ENCODE assay signal across 1 cellular context in genomic region chr3:81723732-81724313, GRCh38.
TF ChIP-seq lines count a peak whose summit lies in the region.

No MANE protein-coding gene starts in this region.

TF ChIP-seq in HepG2, 621 proteins besides CTCF, POLR2A, EP300 and RAD21 (continued from another document):
- TF ChIP-seq MEF2D (CRISPR knock-in tag; IDR thresholded peaks at IDR 0.05) (0 out of 2 replicates have a peak, but pooled peaks have one; percentile 30), HNF4A (CRISPR knock-in tag; IDR thresholded peaks at IDR 0.05) (0 out of 2 replicates have a peak, but pooled peaks have one; percentile 13), ZBTB38 (CRISPR knock-in tag; IDR thresholded peaks at IDR 0.05) (no peak), PHF8 (CRISPR knock-in tag; IDR thresholded peaks at IDR 0.05) (no peak), ZNF75D (CRISPR knock-in tag; IDR thresholded peaks at IDR 0.05; ENCODE audit: borderline replicate concordance) (no peak), TARDBP (CRISPR knock-in tag; IDR thresholded peaks at IDR 0.05) (peak; percentile 18; the same call in 1 of the 2 replicates), HOMEZ (CRISPR knock-in tag; IDR thresholded peaks at IDR 0.05; ENCODE audit: low read depth) (peak; percentile 56; the same call in 1 of the 2 replicates), ETV5 (CRISPR knock-in tag; IDR thresholded peaks at IDR 0.05; ENCODE audit: borderline replicate concordance) (peak; percentile 45; the same call in 1 of the 2 replicates), RARA (CRISPR knock-in tag; IDR thresholded peaks at IDR 0.05) (peak; percentile 60; the same call in 1 of the 2 replicates), HOXA5 (CRISPR knock-in tag; IDR thresholded peaks at IDR 0.05) (no peak), SMYD3 (CRISPR knock-in tag; IDR thresholded peaks at IDR 0.05) (no peak), NFE2L2 (IDR thresholded peaks at IDR 0.05; ENCODE audit: low read length) (0 out of 2 replicates have a peak, but pooled peaks have one; percentile 29), FOXP4 (CRISPR knock-in tag; IDR thresholded peaks at IDR 0.05) (peak; percentile 84), SKIL (CRISPR knock-in tag; IDR thresholded peaks at IDR 0.05; ENCODE audit: borderline replicate concordance) (no peak), ZNF260 (CRISPR knock-in tag; IDR thresholded peaks at IDR 0.05; ENCODE audit: borderline replicate concordance, low read depth) (no peak), MEIS2 (CRISPR knock-in tag; IDR thresholded peaks at IDR 0.05) (no peak), PITX1 (CRISPR knock-in tag; IDR thresholded peaks at IDR 0.05) (peak; percentile 82), GPBP1L1 (CRISPR knock-in tag; IDR thresholded peaks at IDR 0.05) (no peak), FOXP1 (IDR thresholded peaks at IDR 0.05) (0 out of 2 replicates have a peak, but pooled peaks have one; percentile 56), FOXP1 (CRISPR knock-in tag; IDR thresholded peaks at IDR 0.05) (peak; percentile 91), ZNF562 (CRISPR knock-in tag; IDR thresholded peaks at IDR 0.05; ENCODE audit: borderline replicate concordance) (no peak), RXRA (CRISPR knock-in tag; IDR thresholded peaks at IDR 0.05) (no peak), FOSL2 (CRISPR knock-in tag; IDR thresholded peaks at IDR 0.05) (peak; percentile 71), NFIC (IDR thresholded peaks at IDR 0.05; ENCODE audit: low read length) (peak; percentile 34; the same call in 1 of the 2 replicates), ZMYM2 (CRISPR knock-in tag; IDR thresholded peaks at IDR 0.05) (no peak), PAXIP1 (CRISPR knock-in tag; conservative IDR thresholded peaks at IDR 0.05) (peak; percentile 60), SOX5 (CRISPR knock-in tag; IDR thresholded peaks at IDR 0.05; ENCODE audit: borderline replicate concordance) (peak; percentile 59; the same call in 1 of the 2 replicates), CREM (IDR thresholded peaks at IDR 0.05) (no peak), CREM (CRISPR knock-in tag; IDR thresholded peaks at IDR 0.05) (no peak), SOX6 (IDR thresholded peaks at IDR 0.05) (no peak), SOX6 (CRISPR knock-in tag; IDR thresholded peaks at IDR 0.05) (peak; percentile 36; the same call in 1 of the 2 replicates), HDAC6 (IDR thresholded peaks at IDR 0.05; ENCODE audit: low read depth, low read length) (no peak), HBP1 (CRISPR knock-in tag; IDR thresholded peaks at IDR 0.05; ENCODE audit: low read depth) (no peak), ZNF10 (CRISPR knock-in tag; IDR thresholded peaks at IDR 0.05; ENCODE audit: borderline replicate concordance, low read depth) (no peak), TBX3 (IDR thresholded peaks at IDR 0.05; ENCODE audit: borderline replicate concordance) (no peak), NR1H2 (CRISPR knock-in tag; IDR thresholded peaks at IDR 0.05; ENCODE audit: borderline replicate concordance, low read depth) (no peak), ZBTB7A (CRISPR knock-in tag; IDR thresholded peaks at IDR 0.05) (no peak), HOXA3 (CRISPR knock-in tag; IDR thresholded peaks at IDR 0.05) (no peak), ZNF737 (CRISPR knock-in tag; IDR thresholded peaks at IDR 0.05; ENCODE audit: borderline replicate concordance) (no peak), SALL1 (CRISPR knock-in tag; IDR thresholded peaks at IDR 0.05) (peak; percentile 56; the same call in 1 of the 2 replicates), RARG (CRISPR knock-in tag; IDR thresholded peaks at IDR 0.05; ENCODE audit: low read depth) (no peak), ZNF264 (CRISPR knock-in tag; IDR thresholded peaks at IDR 0.05) (no peak), MXI1 (IDR thresholded peaks at IDR 0.05; ENCODE audit: borderline replicate concordance, low read depth, low read length) (peak; percentile 28; the same call in 1 of the 3 replicates)
- TF ChIP-seq, protein P1, sequence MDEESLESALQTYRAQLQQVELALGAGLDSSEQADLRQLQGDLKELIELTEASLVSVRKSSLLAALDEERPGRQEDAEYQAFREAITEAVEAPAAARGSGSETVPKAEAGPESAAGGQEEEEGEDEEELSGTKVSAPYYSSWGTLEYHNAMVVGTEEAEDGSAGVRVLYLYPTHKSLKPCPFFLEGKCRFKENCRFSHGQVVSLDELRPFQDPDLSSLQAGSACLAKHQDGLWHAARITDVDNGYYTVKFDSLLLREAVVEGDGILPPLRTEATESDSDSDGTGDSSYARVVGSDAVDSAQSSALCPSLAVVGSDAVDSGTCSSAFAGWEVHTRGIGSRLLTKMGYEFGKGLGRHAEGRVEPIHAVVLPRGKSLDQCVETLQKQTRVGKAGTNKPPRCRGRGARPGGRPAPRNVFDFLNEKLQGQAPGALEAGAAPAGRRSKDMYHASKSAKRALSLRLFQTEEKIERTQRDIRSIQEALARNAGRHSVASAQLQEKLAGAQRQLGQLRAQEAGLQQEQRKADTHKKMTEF (CRISPR knock-in tag; IDR thresholded peaks at IDR 0.05): peak; percentile 54; the same call in 1 of the 2 replicates
- TF ChIP-seq, protein P2, sequence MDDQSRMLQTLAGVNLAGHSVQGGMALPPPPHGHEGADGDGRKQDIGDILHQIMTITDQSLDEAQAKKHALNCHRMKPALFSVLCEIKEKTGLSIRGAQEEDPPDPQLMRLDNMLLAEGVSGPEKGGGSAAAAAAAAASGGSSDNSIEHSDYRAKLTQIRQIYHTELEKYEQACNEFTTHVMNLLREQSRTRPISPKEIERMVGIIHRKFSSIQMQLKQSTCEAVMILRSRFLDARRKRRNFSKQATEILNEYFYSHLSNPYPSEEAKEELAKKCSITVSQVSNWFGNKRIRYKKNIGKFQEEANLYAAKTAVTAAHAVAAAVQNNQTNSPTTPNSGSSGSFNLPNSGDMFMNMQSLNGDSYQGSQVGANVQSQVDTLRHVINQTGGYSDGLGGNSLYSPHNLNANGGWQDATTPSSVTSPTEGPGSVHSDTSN (CRISPR knock-in tag; IDR thresholded peaks at IDR 0.05; ENCODE audit: borderline replicate concordance): no peak
- TF ChIP-seq, protein P3, sequence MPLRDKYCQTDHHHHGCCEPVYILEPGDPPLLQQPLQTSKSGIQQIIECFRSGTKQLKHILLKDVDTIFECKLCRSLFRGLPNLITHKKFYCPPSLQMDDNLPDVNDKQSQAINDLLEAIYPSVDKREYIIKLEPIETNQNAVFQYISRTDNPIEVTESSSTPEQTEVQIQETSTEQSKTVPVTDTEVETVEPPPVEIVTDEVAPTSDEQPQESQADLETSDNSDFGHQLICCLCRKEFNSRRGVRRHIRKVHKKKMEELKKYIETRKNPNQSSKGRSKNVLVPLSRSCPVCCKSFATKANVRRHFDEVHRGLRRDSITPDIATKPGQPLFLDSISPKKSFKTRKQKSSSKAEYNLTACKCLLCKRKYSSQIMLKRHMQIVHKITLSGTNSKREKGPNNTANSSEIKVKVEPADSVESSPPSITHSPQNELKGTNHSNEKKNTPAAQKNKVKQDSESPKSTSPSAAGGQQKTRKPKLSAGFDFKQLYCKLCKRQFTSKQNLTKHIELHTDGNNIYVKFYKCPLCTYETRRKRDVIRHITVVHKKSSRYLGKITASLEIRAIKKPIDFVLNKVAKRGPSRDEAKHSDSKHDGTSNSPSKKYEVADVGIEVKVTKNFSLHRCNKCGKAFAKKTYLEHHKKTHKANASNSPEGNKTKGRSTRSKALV (CRISPR knock-in tag; IDR thresholded peaks at IDR 0.05): no peak
TF ChIP-seq in HepG2: peak in this region for 41.
